ENCODE assay signal across 23 cellular contexts in the genomic region with DNA sequence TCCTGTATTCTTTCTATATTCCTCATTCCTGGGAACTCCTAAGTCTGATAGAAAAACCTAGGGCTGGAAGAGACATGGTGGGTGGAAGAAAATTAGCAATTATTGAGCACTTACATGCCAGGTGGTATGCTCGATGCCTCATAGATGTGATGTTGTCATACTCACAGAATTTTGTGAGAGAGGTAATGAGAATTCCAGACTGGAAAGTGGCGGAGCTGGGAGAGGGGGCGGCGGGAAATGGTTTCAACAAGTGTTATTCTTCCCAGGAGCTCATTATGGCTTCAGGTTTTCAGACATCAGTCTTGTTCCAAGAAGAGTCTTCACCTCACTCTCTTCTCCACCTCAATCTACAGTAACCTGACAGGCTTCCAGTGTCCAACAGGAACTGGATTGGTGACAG. TPM values are rescaled to one million over a fixed set of nuclear protein-coding genes. Genes with fewer than 3 reads are reported as not detected.
"Had no signal": no experiment of that assay in that cellular context is flagged by ENCODE, and none has a peak within 500 bp of the region (broad histone marks: within the 10 kb centered on the region; RNA-seq: fewer than 3 reads in every experiment).

No MANE protein-coding gene starts in this region.

- H3K27ac ChIP-seq: colonic mucosa, hepatocyte had no signal

- H3K9me3 ChIP-seq: colonic mucosa, thyroid gland, upper lobe of right lung had no signal

- H2AFZ ChIP-seq: hepatocyte had no signal

- H3K4me1 ChIP-seq: colonic mucosa had no signal

- DNase-seq: activated CD4-positive, alpha-beta memory T cell treated with anti-CD3 and anti-CD28 coated beads, Interleukin-2, amount 10 ng/mL, durations not matched to agents 7 days and 5 days; activated CD4-positive, alpha-beta T cell treated with anti-CD3 and anti-CD28 coated beads, Interleukin-2, amount 10 ng/mL, durations not matched to agents 7 days and 5 days; activated CD4-positive, CD25-positive, alpha-beta regulatory T cell treated with anti-CD3 and anti-CD28 coated beads, Interleukin-2, amount 50 U/mL, for 72 hours; activated naive CD8-positive, alpha-beta T cell treated with anti-CD3 and anti-CD28 coated beads, Interleukin-2, amount 50 U/mL, for 24 hours; activated T-cell treated with anti-CD3 and anti-CD28 coated beads, Interleukin-2, amount 50 U/mL, for 4 hours; amygdala; colonic mucosa; dorsolateral prefrontal cortex; effector memory CD8-positive, alpha-beta T cell; erythroblast; islet precursor cell; midbrain; naive thymus-derived CD8-positive, alpha-beta T cell; small intestine; stimulated activated CD4-positive, alpha-beta T cell treated with anti-CD3 and anti-CD28 coated beads, Interleukin-4, amount 100 ng/mL, for 24 hours; substantia nigra; T-helper 2 cell; thyroid gland; upper lobe of right lung had no signal

- H3K36me3 ChIP-seq: colonic mucosa, thyroid gland, upper lobe of right lung had no signal

- ATAC-seq: activated naive CD8-positive, alpha-beta T cell treated with anti-CD3 and anti-CD28 coated beads, Interleukin-2, amount 50 U/mL, for 24 hours; activated T-cell treated with anti-CD3 and anti-CD28 coated beads, Interleukin-2, amount 50 U/mL, for 4 hours; activated T-helper 17 cell treated with anti-CD3 and anti-CD28 coated beads, Interleukin-2, amount 50 U/mL, for 72 hours; effector memory CD8-positive, alpha-beta T cell; naive thymus-derived CD8-positive, alpha-beta T cell; sciatic nerve; stimulated activated effector memory CD8-positive, alpha-beta T cell treated with anti-CD3 and anti-CD28 coated beads, Interleukin-12 subunit alpha, Interleukin-12 subunit beta, amount 100 ng/mL, for 72 hours; upper lobe of right lung had no signal

- H3K27me3 ChIP-seq: colonic mucosa, dorsolateral prefrontal cortex, hepatocyte, thyroid gland, upper lobe of right lung had no signal

- H3K4me3 ChIP-seq: colonic mucosa, dorsolateral prefrontal cortex, hepatocyte, thyroid gland, upper lobe of right lung had no signal

- H3K4me2 ChIP-seq: hepatocyte had no signal

RNA-seq across cellular contexts. Expression of gene TIMP4, which starts 16.2 kb away (rescaled TPM):
- total RNA-seq: activated CD4-positive, alpha-beta memory T cell treated with anti-CD3 and anti-CD28 coated beads, Interleukin-2, amount 10 ng/mL, durations not matched to agents 7 days and 5 days; activated CD4-positive, alpha-beta T cell treated with anti-CD3 and anti-CD28 coated beads, Interleukin-2, amount 10 ng/mL, durations not matched to agents 7 days and 5 days; activated T-helper 17 cell treated with anti-CD3 and anti-CD28 coated beads, Interleukin-2, amount 50 U/mL, for 72 hours; naive thymus-derived CD8-positive, alpha-beta T cell had no signal
- polyA plus RNA-seq: naive thymus-derived CD8-positive, alpha-beta T cell had no signal
